In genomic region chr11:121587182-121587581, GRCh38 we compare ENCODE assay signal across 1 cellular context.
TF ChIP-seq lines count a peak whose summit lies in the region.

No MANE protein-coding gene starts in this region.

TF ChIP-seq in HepG2, 621 proteins besides CTCF, POLR2A, EP300 and RAD21 (continued from another document):
- peak; percentile 38; the same call in 1 of the 2 replicates for TF ChIP-seq THRA (CRISPR knock-in tag; IDR thresholded peaks at IDR 0.05; ENCODE audit: borderline replicate concordance)
